8 cellular contexts compared by ENCODE assay signal in the genomic region with DNA sequence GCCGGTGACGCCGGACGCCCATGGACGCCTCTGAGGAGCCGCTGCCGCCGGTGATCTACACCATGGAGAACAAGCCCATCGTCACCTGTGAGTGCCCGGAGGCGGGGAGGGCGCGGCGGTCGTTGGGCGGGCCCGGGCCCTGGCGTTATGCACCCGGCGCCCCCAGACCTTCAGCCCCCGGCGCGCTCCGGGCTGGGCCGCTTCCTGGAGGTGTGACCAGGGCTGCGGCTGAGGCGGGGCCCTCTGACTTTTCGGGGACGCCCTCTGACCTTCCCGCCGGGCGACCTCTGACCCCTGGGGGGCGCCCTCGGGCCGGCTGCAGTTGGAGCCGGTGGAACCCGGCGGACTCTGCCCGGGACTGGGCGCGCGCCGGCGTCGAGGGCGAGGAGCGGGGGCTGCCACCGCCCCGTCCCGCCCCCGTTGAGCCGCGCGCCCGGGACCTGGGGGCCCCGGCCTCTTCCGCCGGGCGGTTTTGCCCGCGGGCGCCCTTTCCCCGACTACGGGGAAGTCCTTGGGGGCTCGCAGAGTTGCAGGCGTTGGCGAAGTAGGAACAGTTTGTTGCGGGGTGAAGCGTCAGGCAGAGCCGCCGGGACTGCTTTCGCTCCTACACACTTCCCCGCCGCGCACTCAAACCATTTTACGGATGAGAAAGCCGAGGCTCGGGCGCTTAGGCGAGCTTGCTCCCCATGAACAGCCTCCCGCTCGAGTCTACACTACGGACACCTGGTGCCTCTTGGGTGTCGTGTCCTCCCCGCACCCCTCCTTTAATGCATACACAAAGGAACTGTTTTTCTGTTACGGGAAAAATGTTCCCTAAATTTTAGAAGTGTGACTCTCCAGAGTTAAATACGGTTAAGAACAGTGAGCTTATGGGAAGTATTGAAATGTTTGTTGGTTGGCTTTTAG. TPM values are rescaled to one million over a fixed set of nuclear protein-coding genes. Genes with fewer than 3 reads are reported as not detected.
DNase-seq lines count a peak whose midpoint lies in the region; ATAC-seq and TF ChIP-seq lines count a peak whose summit lies in the region.

No MANE protein-coding gene starts in this region.

- H3K9me2 ChIP-seq in OCI-LY7 (ENCODE audit: insufficient read depth, low read length): no peaks in the 10 kb centered on the region
- H3K9me2 ChIP-seq in neural cell (ENCODE audit: insufficient read depth, low read length): no peaks in the 10 kb centered on the region

- H3K27ac ChIP-seq in OCI-LY7 (ENCODE audit: low read depth, low read length, poor library complexity, severe bottlenecking) (peak overlapping the region; percentile 75), neural cell (ENCODE audit: low read length) (no peak overlapping the region)

- intact Hi-C loops in OCI-LY7 (cut with micrococcal nuclease; ENCODE audit: unreplicated experiment): no loop called here

- DNase-seq in AG08396 (ENCODE audit: low spot score) (peak; percentile 63), OCI-LY7 (ENCODE audit: low spot score) (peak; percentile 89), fibroblast of peridontal ligament (ENCODE audit: extremely low read depth) (peak; percentile 17)
- peak; percentile 92 to 93 for DNase-seq in activated T-cell treated with anti-CD3 and anti-CD28 coated beads, Interleukin-2, amount 50 U/mL, for 72 hours
- peak; percentile 90 to 92 for DNase-seq in stimulated activated naive CD8-positive, alpha-beta T cell treated with anti-CD3 and anti-CD28 coated beads, Interleukin-15, amount 100 ng/mL, for 72 hours

- H3K9me3 Mint-ChIP-seq in activated T-cell treated with anti-CD3 and anti-CD28 coated beads, Interleukin-2, amount 50 U/mL, for 72 hours: no peaks in the 10 kb centered on the region
- no peaks in the 10 kb centered on the region for H3K9me3 Mint-ChIP-seq in stimulated activated naive CD8-positive, alpha-beta T cell treated with anti-CD3 and anti-CD28 coated beads, Interleukin-15, amount 100 ng/mL, for 72 hours

- TF ChIP-seq CTCF in OCI-LY7 (conservative IDR thresholded peaks at IDR 0.05; ENCODE audit: low read length) (peak; percentile 75), neural cell (IDR thresholded peaks at IDR 0.05; ENCODE audit: poor library complexity, severe bottlenecking) (peak; percentile 48)

- H2AFZ ChIP-seq in OCI-LY7 (ENCODE audit: low read length) (peak overlapping the region; percentile 27; the same call in 1 of the 2 replicates), neural cell (ENCODE audit: low read depth, low read length) (no peak overlapping the region)

- H3K9me3 ChIP-seq in OCI-LY7 (ENCODE audit: low read length): no peaks in the 10 kb centered on the region
- no peaks in the 10 kb centered on the region for H3K9me3 ChIP-seq in neural cell (ENCODE audit: low read length)

- H3K36me3 Mint-ChIP-seq in activated T-cell treated with anti-CD3 and anti-CD28 coated beads, Interleukin-2, amount 50 U/mL, for 72 hours (ENCODE audit: insufficient read depth in 2 of 2): peaks cover 0 to 6% of the 10 kb centered on the region in 2 donors

- H3K4me3 Mint-ChIP-seq in activated T-cell treated with anti-CD3 and anti-CD28 coated beads, Interleukin-2, amount 50 U/mL, for 72 hours: peak overlapping the region; percentile 83 to 92
- H3K4me3 Mint-ChIP-seq in stimulated activated naive CD8-positive, alpha-beta T cell treated with anti-CD3 and anti-CD28 coated beads, Interleukin-15, amount 100 ng/mL, for 72 hours: peak overlapping the region; percentile 87 to 91

- no peaks in the 10 kb centered on the region for H3K27me3 ChIP-seq in neural cell (ENCODE audit: insufficient read depth, low read depth, low read length)

- H3K36me3 ChIP-seq in OCI-LY7 (ENCODE audit: insufficient read depth, low read length) (peaks cover 9% of the 10 kb centered on the region; the same call in 1 of the 2 replicates), neural cell (ENCODE audit: insufficient read depth, low read length) (no peaks in the 10 kb centered on the region)

- peak overlapping the region; percentile 69 for H3K9ac ChIP-seq in neural cell (ENCODE audit: low read length)

- peak overlapping the region; percentile 84 for H3K4me3 ChIP-seq in OCI-LY7 (ENCODE audit: low read depth, low read length, poor library complexity, severe bottlenecking)
- peak overlapping the region; percentile 85 for H3K4me3 ChIP-seq in neural cell (ENCODE audit: low read length)

- TF ChIP-seq EP300 in neural cell (conservative IDR thresholded peaks at IDR 0.05; ENCODE audit: poor library complexity, severe bottlenecking): no peak

- H3K27me3 Mint-ChIP-seq in activated T-cell treated with anti-CD3 and anti-CD28 coated beads, Interleukin-2, amount 50 U/mL, for 72 hours (ENCODE audit: low read depth): no peaks in the 10 kb centered on the region
- no peaks in the 10 kb centered on the region for H3K27me3 Mint-ChIP-seq in stimulated activated naive CD8-positive, alpha-beta T cell treated with anti-CD3 and anti-CD28 coated beads, Interleukin-15, amount 100 ng/mL, for 72 hours

- no peaks in the 10 kb centered on the region for H3F3A ChIP-seq in neural cell (ENCODE audit: insufficient read depth, low read length, poor library complexity, severe bottlenecking)

- TF ChIP-seq RAD21 in neural cell (conservative IDR thresholded peaks at IDR 0.05): no peak

- H3K4me1 Mint-ChIP-seq in activated T-cell treated with anti-CD3 and anti-CD28 coated beads, Interleukin-2, amount 50 U/mL, for 72 hours (ENCODE audit: low read depth): peaks cover 50% of the 10 kb centered on the region
- peaks cover 55% of the 10 kb centered on the region for H3K4me1 Mint-ChIP-seq in stimulated activated naive CD8-positive, alpha-beta T cell treated with anti-CD3 and anti-CD28 coated beads, Interleukin-15, amount 100 ng/mL, for 72 hours

- H3K4me2 ChIP-seq in OCI-LY7 (ENCODE audit: low read length) (peak overlapping the region; percentile 74), neural cell (ENCODE audit: low read length) (peak overlapping the region; percentile 56)

- CTCF ChIA-PET in OCI-LY7 (lab: Charles Lee; ENCODE audit: unreplicated experiment): no interaction called here

- POLR2A ChIA-PET in OCI-LY7 (lab: Charles Lee): interaction anchor here (1.0 to 1.5 kb wide), 2 partner anchors 11 to 71 kb away, joined by 3 to 6 read pairs; no protein-coding TSS in a partner anchor

- no TSS peak for BruUV-seq in OCI-LY7 (replicated peaks; lab: Mats Ljungman, UMichigan)

- peaks cover 43% of the 10 kb centered on the region for H3K4me1 ChIP-seq in OCI-LY7 (ENCODE audit: insufficient read depth, low read length, poor library complexity, severe bottlenecking)

- peaks cover 19% of the 10 kb centered on the region; the same call in 1 of the 2 replicates for H4K20me1 ChIP-seq in OCI-LY7 (ENCODE audit: insufficient read depth, low read length)
- H4K20me1 ChIP-seq in neural cell (ENCODE audit: insufficient read depth): no peaks in the 10 kb centered on the region

- H3K27ac Mint-ChIP-seq in activated T-cell treated with anti-CD3 and anti-CD28 coated beads, Interleukin-2, amount 50 U/mL, for 72 hours: peak overlapping the region; percentile 90
- H3K27ac Mint-ChIP-seq in stimulated activated naive CD8-positive, alpha-beta T cell treated with anti-CD3 and anti-CD28 coated beads, Interleukin-15, amount 100 ng/mL, for 72 hours: peak overlapping the region; percentile 81 to 86

- H3K79me2 ChIP-seq in OCI-LY7 (ENCODE audit: insufficient read depth, low read depth, low read length) (peaks cover 54% of the 10 kb centered on the region), neural cell (replicated peaks; ENCODE audit: insufficient read depth, low read length) (peaks cover 47% of the 10 kb centered on the region)

- ATAC-seq in GM18873 (IDR thresholded peaks at IDR 0.05; ENCODE audit: low FRiP score, unreplicated experiment): peak; percentile 56
- peak; percentile 58 for ATAC-seq in HG03159 (IDR thresholded peaks at IDR 0.05; ENCODE audit: unreplicated experiment)
- ATAC-seq in activated T-cell treated with anti-CD3 and anti-CD28 coated beads, Interleukin-2, amount 50 U/mL, for 72 hours (replicated peaks in 1 of 2): peak; percentile 86
- peak; percentile 87 for ATAC-seq in stimulated activated naive CD8-positive, alpha-beta T cell treated with anti-CD3 and anti-CD28 coated beads, Interleukin-15, amount 100 ng/mL, for 72 hours

TF ChIP-seq in neural cell, 6 proteins besides CTCF, POLR2A, EP300 and RAD21:
- TF ChIP-seq SMC3 (conservative IDR thresholded peaks at IDR 0.05; ENCODE audit: poor library complexity): no peak

RNA-seq across cellular contexts. Expression of gene TRAPPC10, which starts 0.6 kb away (rescaled TPM):
- 29.9 and 37.4 TPM in 2 replicates for total RNA-seq in OCI-LY7 (2014; rRNA removed; shearing (Covaris generic))
- total RNA-seq in OCI-LY7 (2022): 54.7 and 62.5 TPM in 2 replicates
- 10 to 100 TPM; 53.5 to 72.6 TPM for total RNA-seq in activated T-cell treated with anti-CD3 and anti-CD28 coated beads, Interleukin-2, amount 50 U/mL, for 72 hours
- polyA plus RNA-seq in neural cell: 17.8 and 18.7 TPM in 2 replicates
- polyA minus RNA-seq in neural cell: 34.1 and 36.7 TPM in 2 replicates

Comparison
In these comparisons a context has a peak if more than half of its experiments do, and no peak if none do; other contexts are left out.
1. DNase-seq: peak in every context shown above with its lines; median percentile 92 in activated T-cell treated with anti-CD3 and anti-CD28 coated beads, Interleukin-2, amount 50 U/mL, for 72 hours; 91 in stimulated activated naive CD8-positive, alpha-beta T cell treated with anti-CD3 and anti-CD28 coated beads, Interleukin-15, amount 100 ng/mL, for 72 hours; 89 in OCI-LY7; 63 in AG08396; 17 in fibroblast of peridontal ligament.